ENCODE assay signal across 20 cellular contexts in the genomic region with DNA sequence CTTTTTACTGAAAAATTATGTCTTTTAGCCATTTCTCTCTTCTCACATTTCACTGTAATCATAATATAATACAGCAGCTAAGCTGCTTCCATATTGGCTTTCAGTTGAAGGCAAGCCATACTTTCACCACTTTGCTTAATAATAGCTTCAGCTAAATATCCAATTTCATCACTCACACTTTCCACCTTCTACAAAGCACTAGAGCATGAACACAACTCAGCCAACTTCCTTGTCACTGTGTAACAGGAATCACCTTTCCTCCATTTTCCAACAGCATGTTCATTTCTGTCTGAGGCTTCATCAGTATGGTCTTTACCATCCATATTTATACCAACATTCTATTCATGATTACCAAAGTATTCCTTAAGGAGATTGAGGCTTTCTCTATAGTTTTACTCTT.
"Had no signal": no experiment of that assay in that cellular context is flagged by ENCODE, and none has a peak within 500 bp of the region (broad histone marks: within the 10 kb centered on the region; RNA-seq: fewer than 3 reads in every experiment).

No MANE protein-coding gene starts in this region.

- H3K4me3 ChIP-seq: K562 had no signal

- DNase-seq: Kasumi-1; MM.1S; NCI-H1092 treated with DMSO at 0.1 percent for 48 hours; NCI-H1417; NCI-H1436 treated with DMSO at 0.1 percent for 48 hours; NCI-H1694 treated with DMSO at 0.1 percent for 48 hours; NCI-H1930; NCI-H2227 treated with DMSO at 0.1 percent for 48 hours; NCI-H526 treated with DMSO at 0.1 percent for 48 hours; NCI-H748 treated with DMSO at 0.1 percent for 48 hours; NK-92 treated with Interleukin-12 subunit alpha and Interleukin-12 subunit beta, amount 100 ng/mL, for 24 hours; PC-3; SHP77; SK-N-SH; SW 1271; T-cell had no signal

- H3K27ac ChIP-seq: HL-60, KMS-11, RWPE1 had no signal
